Comparison of ENCODE assay signal across 1 cellular context in the genomic region with DNA sequence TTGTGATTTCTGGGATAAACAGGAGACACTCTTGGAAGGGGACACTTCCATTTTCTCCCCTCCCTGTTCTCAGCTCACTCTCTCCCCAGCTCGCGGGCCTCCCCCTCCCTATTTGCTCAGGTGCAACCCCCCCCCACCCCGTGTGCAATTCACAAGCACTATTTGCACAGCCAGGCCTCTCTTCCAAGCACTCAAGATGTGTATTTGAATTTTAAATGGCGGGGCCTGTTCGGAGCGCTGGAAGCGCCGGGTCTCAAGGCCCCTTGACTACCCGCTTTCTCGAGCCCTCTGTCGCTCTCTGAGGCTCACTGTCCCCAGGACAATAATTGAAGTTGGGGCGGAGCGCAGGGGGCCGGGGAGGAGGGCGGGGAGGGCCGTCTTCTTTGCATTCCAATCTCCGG.
TF ChIP-seq lines count a peak whose summit lies in the region.

No MANE protein-coding gene starts in this region.

TF ChIP-seq in H1, 55 proteins besides CTCF, POLR2A, EP300 and RAD21:
- TF ChIP-seq, protein P1, sequence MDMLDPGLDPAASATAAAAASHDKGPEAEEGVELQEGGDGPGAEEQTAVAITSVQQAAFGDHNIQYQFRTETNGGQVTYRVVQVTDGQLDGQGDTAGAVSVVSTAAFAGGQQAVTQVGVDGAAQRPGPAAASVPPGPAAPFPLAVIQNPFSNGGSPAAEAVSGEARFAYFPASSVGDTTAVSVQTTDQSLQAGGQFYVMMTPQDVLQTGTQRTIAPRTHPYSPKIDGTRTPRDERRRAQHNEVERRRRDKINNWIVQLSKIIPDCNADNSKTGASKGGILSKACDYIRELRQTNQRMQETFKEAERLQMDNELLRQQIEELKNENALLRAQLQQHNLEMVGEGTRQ (IDR thresholded peaks at IDR 0.05; ENCODE audit: low read length): no peak
